1 cellular context compared by ENCODE assay signal in the genomic region with DNA sequence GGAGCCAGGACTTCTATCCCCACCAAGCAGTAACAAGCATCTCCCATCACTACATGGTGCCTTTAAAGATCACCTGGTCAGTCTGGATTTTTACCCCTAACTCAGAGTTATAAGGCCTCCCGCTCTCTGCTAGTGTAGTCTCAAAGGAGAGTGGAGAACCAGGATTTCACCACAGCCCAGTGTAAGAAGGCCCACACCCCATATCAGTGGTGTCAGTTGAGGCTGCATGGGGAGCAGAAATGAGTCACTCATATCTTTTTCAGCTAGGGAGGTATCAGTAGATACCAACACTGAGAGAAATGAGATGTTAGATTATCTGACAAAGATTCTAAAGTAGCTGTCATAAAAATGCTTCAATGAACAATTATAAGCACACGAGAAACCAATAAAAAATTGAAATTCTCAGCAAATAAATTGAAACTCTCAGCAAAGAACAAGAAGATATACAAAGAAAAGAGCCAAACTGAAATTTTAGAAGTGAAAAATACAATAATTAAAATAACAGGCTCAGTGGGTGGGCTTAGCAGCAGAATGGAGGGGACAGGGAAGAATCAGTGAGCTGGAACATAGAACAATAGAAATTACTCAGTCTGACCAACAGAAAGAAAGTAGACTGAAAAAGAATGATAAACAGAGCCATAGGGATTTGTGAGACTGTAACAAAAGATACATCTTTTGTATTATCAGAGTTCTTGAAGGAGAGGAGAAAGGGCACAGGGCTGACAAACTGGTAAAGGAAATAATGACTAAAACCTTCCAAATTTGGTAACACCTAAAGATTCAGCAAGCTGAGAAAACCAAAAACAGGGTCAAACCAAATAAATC.
TF ChIP-seq lines count a peak whose summit lies in the region.

No MANE protein-coding gene starts in this region.

TF ChIP-seq in K562, 482 proteins besides CTCF, POLR2A, EP300 and RAD21 (continued from another document and continues in another):
- TF ChIP-seq, protein P1, sequence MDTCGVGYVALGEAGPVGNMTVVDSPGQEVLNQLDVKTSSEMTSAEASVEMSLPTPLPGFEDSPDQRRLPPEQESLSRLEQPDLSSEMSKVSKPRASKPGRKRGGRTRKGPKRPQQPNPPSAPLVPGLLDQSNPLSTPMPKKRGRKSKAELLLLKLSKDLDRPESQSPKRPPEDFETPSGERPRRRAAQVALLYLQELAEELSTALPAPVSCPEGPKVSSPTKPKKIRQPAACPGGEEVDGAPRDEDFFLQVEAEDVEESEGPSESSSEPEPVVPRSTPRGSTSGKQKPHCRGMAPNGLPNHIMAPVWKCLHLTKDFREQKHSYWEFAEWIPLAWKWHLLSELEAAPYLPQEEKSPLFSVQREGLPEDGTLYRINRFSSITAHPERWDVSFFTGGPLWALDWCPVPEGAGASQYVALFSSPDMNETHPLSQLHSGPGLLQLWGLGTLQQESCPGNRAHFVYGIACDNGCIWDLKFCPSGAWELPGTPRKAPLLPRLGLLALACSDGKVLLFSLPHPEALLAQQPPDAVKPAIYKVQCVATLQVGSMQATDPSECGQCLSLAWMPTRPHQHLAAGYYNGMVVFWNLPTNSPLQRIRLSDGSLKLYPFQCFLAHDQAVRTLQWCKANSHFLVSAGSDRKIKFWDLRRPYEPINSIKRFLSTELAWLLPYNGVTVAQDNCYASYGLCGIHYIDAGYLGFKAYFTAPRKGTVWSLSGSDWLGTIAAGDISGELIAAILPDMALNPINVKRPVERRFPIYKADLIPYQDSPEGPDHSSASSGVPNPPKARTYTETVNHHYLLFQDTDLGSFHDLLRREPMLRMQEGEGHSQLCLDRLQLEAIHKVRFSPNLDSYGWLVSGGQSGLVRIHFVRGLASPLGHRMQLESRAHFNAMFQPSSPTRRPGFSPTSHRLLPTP (IDR thresholded peaks at IDR 0.05; ENCODE audit: borderline replicate concordance, extremely low read depth, insufficient read length): no peak
- TF ChIP-seq TBP (optimal IDR thresholded peaks at IDR 0.05; ENCODE audit: low read depth, low read length) (no peak), ATF7 (IDR thresholded peaks at IDR 0.05) (peak; percentile 25; the same call in 1 of the 2 replicates), BMI1 (IDR thresholded peaks at IDR 0.05; ENCODE audit: low read length) (no peak), ZNF316 (IDR thresholded peaks at IDR 0.05) (no peak), NCOA1 (IDR thresholded peaks at IDR 0.05; ENCODE audit: low read depth) (0 out of 2 replicates have a peak, but pooled peaks have one; percentile 34), ARID1B (IDR thresholded peaks at IDR 0.05) (peak; percentile 94), SP1 (CRISPR knock-in tag; IDR thresholded peaks at IDR 0.05) (no peak), SREBF2 (CRISPR knock-in tag; IDR thresholded peaks at IDR 0.05) (no peak), ZNF217 (CRISPR knock-in tag; IDR thresholded peaks at IDR 0.05) (no peak), TCFL5 (CRISPR knock-in tag; conservative IDR thresholded peaks at IDR 0.05) (no peak), ZNF146 (CRISPR knock-in tag; IDR thresholded peaks at IDR 0.05; ENCODE audit: unreplicated experiment) (no peak), MTA3 (IDR thresholded peaks at IDR 0.05; ENCODE audit: borderline replicate concordance) (0 out of 2 replicates have a peak, but pooled peaks have one; percentile 43), ZNF445 (CRISPR knock-in tag; IDR thresholded peaks at IDR 0.05; ENCODE audit: low read depth) (no peak), ZNF121 (CRISPR knock-in tag; conservative IDR thresholded peaks at IDR 0.05) (no peak), GTF2A2 (tag; IDR thresholded peaks at IDR 0.05) (no peak), SAFB (IDR thresholded peaks at IDR 0.05; ENCODE audit: borderline replicate concordance, low read depth, low read length) (no peak), LCOR (CRISPR knock-in tag; IDR thresholded peaks at IDR 0.05) (no peak), HLTF (IDR thresholded peaks at IDR 0.05) (no peak), GATAD2A (IDR thresholded peaks at IDR 0.05) (no peak), ESRRA (IDR thresholded peaks at IDR 0.05; ENCODE audit: borderline replicate concordance, low read depth) (0 out of 2 replicates have a peak, but pooled peaks have one; percentile 15), NELFE (IDR thresholded peaks at IDR 0.05; ENCODE audit: insufficient read depth, insufficient read length) (no peak), PML (IDR thresholded peaks at IDR 0.05; ENCODE audit: low read length) (peak; percentile 76; the same call in 1 of the 2 replicates), ETV1 (tag; conservative IDR thresholded peaks at IDR 0.05; ENCODE audit: low read depth) (no peak), SRSF3 (IDR thresholded peaks at IDR 0.05; ENCODE audit: insufficient read depth, low read length) (no peak), HNRNPLL (IDR thresholded peaks at IDR 0.05; ENCODE audit: low read depth, low read length, poor library complexity, severe bottlenecking) (no peak), PHF8 (IDR thresholded peaks at IDR 0.05; ENCODE audit: borderline replicate concordance, low read length) (no peak), ZFPM2 (CRISPR knock-in tag; IDR thresholded peaks at IDR 0.05) (no peak), SMARCE1 (IDR thresholded peaks at IDR 0.05) (peak; percentile 94), NFATC3 (IDR thresholded peaks at IDR 0.05) (no peak), SUPT5H (IDR thresholded peaks at IDR 0.05) (no peak)
- TF ChIP-seq, protein P2, sequence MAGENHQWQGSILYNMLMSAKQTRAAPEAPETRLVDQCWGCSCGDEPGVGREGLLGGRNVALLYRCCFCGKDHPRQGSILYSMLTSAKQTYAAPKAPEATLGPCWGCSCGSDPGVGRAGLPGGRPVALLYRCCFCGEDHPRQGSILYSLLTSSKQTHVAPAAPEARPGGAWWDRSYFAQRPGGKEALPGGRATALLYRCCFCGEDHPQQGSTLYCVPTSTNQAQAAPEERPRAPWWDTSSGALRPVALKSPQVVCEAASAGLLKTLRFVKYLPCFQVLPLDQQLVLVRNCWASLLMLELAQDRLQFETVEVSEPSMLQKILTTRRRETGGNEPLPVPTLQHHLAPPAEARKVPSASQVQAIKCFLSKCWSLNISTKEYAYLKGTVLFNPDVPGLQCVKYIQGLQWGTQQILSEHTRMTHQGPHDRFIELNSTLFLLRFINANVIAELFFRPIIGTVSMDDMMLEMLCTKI (IDR thresholded peaks at IDR 0.05; ENCODE audit: partially characterized antibody): no peak
- TF ChIP-seq, protein P3, sequence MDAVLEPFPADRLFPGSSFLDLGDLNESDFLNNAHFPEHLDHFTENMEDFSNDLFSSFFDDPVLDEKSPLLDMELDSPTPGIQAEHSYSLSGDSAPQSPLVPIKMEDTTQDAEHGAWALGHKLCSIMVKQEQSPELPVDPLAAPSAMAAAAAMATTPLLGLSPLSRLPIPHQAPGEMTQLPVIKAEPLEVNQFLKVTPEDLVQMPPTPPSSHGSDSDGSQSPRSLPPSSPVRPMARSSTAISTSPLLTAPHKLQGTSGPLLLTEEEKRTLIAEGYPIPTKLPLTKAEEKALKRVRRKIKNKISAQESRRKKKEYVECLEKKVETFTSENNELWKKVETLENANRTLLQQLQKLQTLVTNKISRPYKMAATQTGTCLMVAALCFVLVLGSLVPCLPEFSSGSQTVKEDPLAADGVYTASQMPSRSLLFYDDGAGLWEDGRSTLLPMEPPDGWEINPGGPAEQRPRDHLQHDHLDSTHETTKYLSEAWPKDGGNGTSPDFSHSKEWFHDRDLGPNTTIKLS (IDR thresholded peaks at IDR 0.05; ENCODE audit: borderline replicate concordance, low read depth): no peak
- TF ChIP-seq, protein P4, sequence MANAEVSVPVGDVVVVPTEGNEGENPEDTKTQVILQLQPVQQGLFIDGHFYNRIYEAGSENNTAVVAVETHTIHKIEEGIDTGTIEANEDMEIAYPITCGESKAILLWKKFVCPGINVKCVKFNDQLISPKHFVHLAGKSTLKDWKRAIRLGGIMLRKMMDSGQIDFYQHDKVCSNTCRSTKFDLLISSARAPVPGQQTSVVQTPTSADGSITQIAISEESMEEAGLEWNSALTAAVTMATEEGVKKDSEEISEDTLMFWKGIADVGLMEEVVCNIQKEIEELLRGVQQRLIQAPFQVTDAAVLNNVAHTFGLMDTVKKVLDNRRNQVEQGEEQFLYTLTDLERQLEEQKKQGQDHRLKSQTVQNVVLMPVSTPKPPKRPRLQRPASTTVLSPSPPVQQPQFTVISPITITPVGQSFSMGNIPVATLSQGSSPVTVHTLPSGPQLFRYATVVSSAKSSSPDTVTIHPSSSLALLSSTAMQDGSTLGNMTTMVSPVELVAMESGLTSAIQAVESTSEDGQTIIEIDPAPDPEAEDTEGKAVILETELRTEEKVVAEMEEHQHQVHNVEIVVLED (CRISPR knock-in tag; IDR thresholded peaks at IDR 0.05): no peak
- TF ChIP-seq, protein P5, sequence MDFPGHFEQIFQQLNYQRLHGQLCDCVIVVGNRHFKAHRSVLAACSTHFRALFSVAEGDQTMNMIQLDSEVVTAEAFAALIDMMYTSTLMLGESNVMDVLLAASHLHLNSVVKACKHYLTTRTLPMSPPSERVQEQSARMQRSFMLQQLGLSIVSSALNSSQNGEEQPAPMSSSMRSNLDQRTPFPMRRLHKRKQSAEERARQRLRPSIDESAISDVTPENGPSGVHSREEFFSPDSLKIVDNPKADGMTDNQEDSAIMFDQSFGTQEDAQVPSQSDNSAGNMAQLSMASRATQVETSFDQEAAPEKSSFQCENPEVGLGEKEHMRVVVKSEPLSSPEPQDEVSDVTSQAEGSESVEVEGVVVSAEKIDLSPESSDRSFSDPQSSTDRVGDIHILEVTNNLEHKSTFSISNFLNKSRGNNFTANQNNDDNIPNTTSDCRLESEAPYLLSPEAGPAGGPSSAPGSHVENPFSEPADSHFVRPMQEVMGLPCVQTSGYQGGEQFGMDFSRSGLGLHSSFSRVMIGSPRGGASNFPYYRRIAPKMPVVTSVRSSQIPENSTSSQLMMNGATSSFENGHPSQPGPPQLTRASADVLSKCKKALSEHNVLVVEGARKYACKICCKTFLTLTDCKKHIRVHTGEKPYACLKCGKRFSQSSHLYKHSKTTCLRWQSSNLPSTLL (IDR thresholded peaks at IDR 0.05): no peak
- TF ChIP-seq, protein P6, sequence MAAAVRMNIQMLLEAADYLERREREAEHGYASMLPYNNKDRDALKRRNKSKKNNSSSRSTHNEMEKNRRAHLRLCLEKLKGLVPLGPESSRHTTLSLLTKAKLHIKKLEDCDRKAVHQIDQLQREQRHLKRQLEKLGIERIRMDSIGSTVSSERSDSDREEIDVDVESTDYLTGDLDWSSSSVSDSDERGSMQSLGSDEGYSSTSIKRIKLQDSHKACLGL (CRISPR knock-in tag; IDR thresholded peaks at IDR 0.05; ENCODE audit: borderline replicate concordance, poor library complexity, severe bottlenecking): no peak
- TF ChIP-seq, protein P7, sequence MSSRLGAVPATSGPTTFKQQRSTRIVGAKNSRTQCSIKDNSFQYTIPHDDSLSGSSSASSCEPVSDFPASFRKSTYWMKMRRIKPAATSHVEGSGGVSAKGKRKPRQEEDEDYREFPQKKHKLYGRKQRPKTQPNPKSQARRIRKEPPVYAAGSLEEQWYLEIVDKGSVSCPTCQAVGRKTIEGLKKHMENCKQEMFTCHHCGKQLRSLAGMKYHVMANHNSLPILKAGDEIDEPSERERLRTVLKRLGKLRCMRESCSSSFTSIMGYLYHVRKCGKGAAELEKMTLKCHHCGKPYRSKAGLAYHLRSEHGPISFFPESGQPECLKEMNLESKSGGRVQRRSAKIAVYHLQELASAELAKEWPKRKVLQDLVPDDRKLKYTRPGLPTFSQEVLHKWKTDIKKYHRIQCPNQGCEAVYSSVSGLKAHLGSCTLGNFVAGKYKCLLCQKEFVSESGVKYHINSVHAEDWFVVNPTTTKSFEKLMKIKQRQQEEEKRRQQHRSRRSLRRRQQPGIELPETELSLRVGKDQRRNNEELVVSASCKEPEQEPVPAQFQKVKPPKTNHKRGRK (tag; IDR thresholded peaks at IDR 0.05): no peak
- TF ChIP-seq, protein P8, sequence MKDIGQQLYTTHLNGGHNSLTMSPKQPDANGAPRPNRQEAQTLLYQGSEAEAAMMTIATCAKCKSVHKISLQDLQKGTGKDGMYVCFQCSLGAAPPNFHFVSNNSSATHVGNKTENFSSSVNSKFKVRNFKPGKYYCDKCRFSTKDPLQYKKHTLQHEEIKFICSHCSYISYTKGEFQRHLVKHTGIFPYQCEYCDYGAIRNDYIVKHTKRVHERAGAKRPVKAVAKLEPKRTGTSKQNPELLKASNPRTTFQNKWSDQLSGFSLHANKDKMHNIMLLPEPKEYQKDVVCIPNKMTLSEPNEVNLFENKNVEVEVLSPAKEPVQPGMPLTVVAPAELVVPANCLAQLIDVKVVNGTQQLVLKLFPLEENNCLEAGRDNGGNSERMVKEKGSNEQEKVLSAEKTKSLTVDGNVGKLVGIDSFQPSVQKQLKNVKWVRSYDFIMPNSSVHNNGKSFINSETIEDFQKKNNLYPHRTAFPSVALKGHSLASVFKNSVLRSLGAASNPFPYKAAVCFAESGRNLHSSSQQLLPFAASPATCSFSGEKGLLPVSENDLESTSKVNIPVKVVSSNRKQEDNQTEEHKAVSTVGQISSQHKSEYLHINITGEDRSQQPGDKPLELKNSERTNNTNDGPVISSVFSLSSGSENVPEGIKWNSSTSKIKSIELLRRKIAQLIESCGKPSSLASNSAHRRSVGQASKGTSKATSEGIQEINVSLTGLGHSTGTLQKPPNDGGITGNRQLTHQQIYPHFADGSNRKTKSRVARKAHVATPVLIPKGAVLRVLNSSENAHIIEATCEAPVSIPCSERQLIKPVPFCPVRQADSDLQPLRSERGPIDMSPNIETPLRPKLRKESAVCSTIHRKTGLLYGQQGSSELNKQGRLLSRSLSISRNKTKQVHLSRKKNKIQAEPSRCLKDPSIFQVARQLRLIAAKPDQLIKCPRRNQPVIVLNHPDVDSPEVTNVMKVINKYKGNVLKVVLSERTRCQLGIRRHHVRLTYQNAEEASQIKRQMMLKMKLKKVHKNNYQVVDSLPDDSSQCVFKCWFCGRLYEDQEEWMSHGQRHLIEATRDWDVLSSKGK (CRISPR knock-in tag; IDR thresholded peaks at IDR 0.05): no peak
- TF ChIP-seq, protein P9, sequence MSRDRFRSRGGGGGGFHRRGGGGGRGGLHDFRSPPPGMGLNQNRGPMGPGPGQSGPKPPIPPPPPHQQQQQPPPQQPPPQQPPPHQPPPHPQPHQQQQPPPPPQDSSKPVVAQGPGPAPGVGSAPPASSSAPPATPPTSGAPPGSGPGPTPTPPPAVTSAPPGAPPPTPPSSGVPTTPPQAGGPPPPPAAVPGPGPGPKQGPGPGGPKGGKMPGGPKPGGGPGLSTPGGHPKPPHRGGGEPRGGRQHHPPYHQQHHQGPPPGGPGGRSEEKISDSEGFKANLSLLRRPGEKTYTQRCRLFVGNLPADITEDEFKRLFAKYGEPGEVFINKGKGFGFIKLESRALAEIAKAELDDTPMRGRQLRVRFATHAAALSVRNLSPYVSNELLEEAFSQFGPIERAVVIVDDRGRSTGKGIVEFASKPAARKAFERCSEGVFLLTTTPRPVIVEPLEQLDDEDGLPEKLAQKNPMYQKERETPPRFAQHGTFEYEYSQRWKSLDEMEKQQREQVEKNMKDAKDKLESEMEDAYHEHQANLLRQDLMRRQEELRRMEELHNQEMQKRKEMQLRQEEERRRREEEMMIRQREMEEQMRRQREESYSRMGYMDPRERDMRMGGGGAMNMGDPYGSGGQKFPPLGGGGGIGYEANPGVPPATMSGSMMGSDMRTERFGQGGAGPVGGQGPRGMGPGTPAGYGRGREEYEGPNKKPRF (IDR thresholded peaks at IDR 0.05; ENCODE audit: low read depth, low read length): no peak
